ENCODE assay signal across 9 cellular contexts in genomic region chr19:50358483-50359431, GRCh38. TPM values are rescaled to one million over a fixed set of nuclear protein-coding genes. Genes with fewer than 3 reads are reported as not detected.
DNase-seq lines count a peak whose midpoint lies in the region; ATAC-seq and TF ChIP-seq lines count a peak whose summit lies in the region.
"Had no signal": no experiment of that assay in that cellular context is flagged by ENCODE, and none has a peak within 500 bp of the region (broad histone marks: within the 10 kb centered on the region; RNA-seq: fewer than 3 reads in every experiment).

No MANE protein-coding gene starts in this region.

- peak overlapping the region in 1 of 2 donors; percentile 39 for H3K9ac ChIP-seq in colonic mucosa (ENCODE audit: low read depth in 2 of 2, low read length in 2 of 2)

- peak overlapping the region; percentile 92 to 98 (median 97) for H3K27ac Mint-ChIP-seq in CD14-positive monocyte
- H3K27ac Mint-ChIP-seq in activated CD4-positive, alpha-beta T cell treated with anti-CD3 and anti-CD28 coated beads, Interleukin-2, amount 10 ng/mL, durations not matched to agents 24 days and 14 days, result peak overlapping the region; percentile 95

- H3K4me1 ChIP-seq in colonic mucosa (no peaks in the 10 kb centered on the region), muscle layer of duodenum (ENCODE audit: control insufficient read depth in 1 of 2, insufficient read depth in 2 of 2, low read length in 2 of 2) (peaks cover 0 to 2% of the 10 kb centered on the region in 2 donors)

- intact Hi-C loops in CD14-positive monocyte (cut with micrococcal nuclease), result loop anchor here in 1 of 2 donors (5.0 kb wide), 2 partner anchors 199 to 424 kb away; no protein-coding TSS in a partner anchor
- intact Hi-C loops in activated CD4-positive, alpha-beta T cell treated with anti-CD3 and anti-CD28 coated beads, Interleukin-2, amount 10 ng/mL, durations not matched to agents 24 days and 14 days (cut with micrococcal nuclease), result loop anchor here (5.0 kb wide), 2 partner anchors 74 to 199 kb away; partner anchors contain the start of gene MYBPC2
- intact Hi-C loops in colonic mucosa (cut with DNase I), result no loop called here

- TF ChIP-seq CTCF in CD14-positive monocyte (IDR thresholded peaks at IDR 0.05) (no peak), colonic mucosa (IDR thresholded peaks at IDR 0.05) (no peak)

- H3K27me3 ChIP-seq in colonic mucosa (no peaks in the 10 kb centered on the region), muscle layer of duodenum (ENCODE audit: low read depth, low read length) (no peaks in the 10 kb centered on the region)

- H3K36me3 ChIP-seq in colonic mucosa (no peaks in the 10 kb centered on the region), muscle layer of duodenum (ENCODE audit: control insufficient read depth in 1 of 2, insufficient read depth in 2 of 2, low read length in 2 of 2) (no peaks in the 10 kb centered on the region)

- H3K4me3 ChIP-seq in Jurkat, Clone E6-1 (ENCODE audit: low read length), result peak overlapping the region; percentile 60
- H3K4me3 ChIP-seq in colonic mucosa, result peak overlapping the region; percentile 34
- peak overlapping the region; percentile 59 to 63 for H3K4me3 ChIP-seq in muscle layer of duodenum (ENCODE audit: low read depth in 1 of 2, low read length in 2 of 2)

- peaks cover 36% of the 10 kb centered on the region for H3K4me1 Mint-ChIP-seq in CD14-positive monocyte
- H3K4me1 Mint-ChIP-seq in activated CD4-positive, alpha-beta T cell treated with anti-CD3 and anti-CD28 coated beads, Interleukin-2, amount 10 ng/mL, durations not matched to agents 24 days and 14 days, result peaks cover 58% of the 10 kb centered on the region

- peaks cover 0 to 2% of the 10 kb centered on the region in 2 donors for H3K36me3 Mint-ChIP-seq in CD14-positive monocyte
- H3K36me3 Mint-ChIP-seq in activated CD4-positive, alpha-beta T cell treated with anti-CD3 and anti-CD28 coated beads, Interleukin-2, amount 10 ng/mL, durations not matched to agents 24 days and 14 days (ENCODE audit: low read depth), result peaks cover 25% of the 10 kb centered on the region

- H3K27me3 Mint-ChIP-seq in CD14-positive monocyte (ENCODE audit: low read depth in 3 of 3), result peaks cover 3 to 20% (median 13%) of the 10 kb centered on the region in 3 donors
- no peaks in the 10 kb centered on the region for H3K27me3 Mint-ChIP-seq in activated CD4-positive, alpha-beta T cell treated with anti-CD3 and anti-CD28 coated beads, Interleukin-2, amount 10 ng/mL, durations not matched to agents 24 days and 14 days

- H3K4me3 Mint-ChIP-seq in CD14-positive monocyte, result peak overlapping the region; percentile 86 to 92
- H3K4me3 Mint-ChIP-seq in activated CD4-positive, alpha-beta T cell treated with anti-CD3 and anti-CD28 coated beads, Interleukin-2, amount 10 ng/mL, durations not matched to agents 24 days and 14 days, result peak overlapping the region; percentile 90

- H3K9me3 Mint-ChIP-seq in CD14-positive monocyte, result peaks cover 0 to 10% (median 4%) of the 10 kb centered on the region in 7 donors
- peaks cover 10% of the 10 kb centered on the region for H3K9me3 Mint-ChIP-seq in activated CD4-positive, alpha-beta T cell treated with anti-CD3 and anti-CD28 coated beads, Interleukin-2, amount 10 ng/mL, durations not matched to agents 24 days and 14 days

- H3K9me3 ChIP-seq in colonic mucosa, result no peaks in the 10 kb centered on the region
- no peaks in the 10 kb centered on the region for H3K9me3 ChIP-seq in muscle layer of duodenum (ENCODE audit: control insufficient read depth in 1 of 2, low read length in 2 of 2)

- no peak for ATAC-seq in GM21526 (IDR thresholded peaks at IDR 0.05; ENCODE audit: low FRiP score, unreplicated experiment)

- peak overlapping the region; percentile 73 for H3K27ac ChIP-seq in colonic mucosa
- no peak overlapping the region for H3K27ac ChIP-seq in muscle layer of duodenum (ENCODE audit: low read length)

- DNase-seq in CD14-positive monocyte (ENCODE audit: low spot score) (peak; percentile 66), colonic mucosa (peak; percentile 61), SHP77 (lab: John Stamatoyannopoulos, UW) (no peak)
- DNase-seq in Jurkat, Clone E6-1 (ENCODE audit: low read depth, low spot score), result peak; percentile 50
- peak; percentile 95 for DNase-seq in activated CD4-positive, alpha-beta T cell treated with anti-CD3 and anti-CD28 coated beads, Interleukin-2, amount 10 ng/mL, durations not matched to agents 24 days and 14 days
- DNase-seq in stimulated activated naive CD4-positive, alpha-beta T cell treated with Interleukin-2 at 50 U/mL for 16 hours (lab: John Stamatoyannopoulos, UW), result peak; percentile 65

RNA-seq across cellular contexts. Expression of gene NAPSA, which starts 6.7 kb away (rescaled TPM):
- polyA plus RNA-seq in CD14-positive monocyte, result under 1 TPM; 0.27 to 0.52 TPM
- polyA plus RNA-seq in Jurkat, Clone E6-1 (2012; ENCODE audit: insufficient read depth, insufficient read length), result 1.6 TPM
- 13.6 and 18.0 TPM in 2 replicates for total RNA-seq in activated CD4-positive, alpha-beta T cell treated with anti-CD3 and anti-CD28 coated beads, Interleukin-2, amount 10 ng/mL, durations not matched to agents 24 days and 14 days
- 1 to 10 TPM; 1.9 to 6.1 TPM for total RNA-seq in colonic mucosa

RNA-seq across cellular contexts. Expression of gene NR1H2, which starts 17.5 kb away (rescaled TPM):
- 10 to 100 TPM; 77.1 to 78.9 TPM for polyA plus RNA-seq in CD14-positive monocyte
- polyA plus RNA-seq in Jurkat, Clone E6-1 (2012; ENCODE audit: insufficient read depth, insufficient read length), result 23.3 TPM
- total RNA-seq in activated CD4-positive, alpha-beta T cell treated with anti-CD3 and anti-CD28 coated beads, Interleukin-2, amount 10 ng/mL, durations not matched to agents 24 days and 14 days, result 81.4 and 84.7 TPM in 2 replicates
- 10 to 100 TPM; 57.9 to 60.0 TPM for total RNA-seq in colonic mucosa

RNA-seq across cellular contexts. Expression of gene POLD1, which starts 25.4 kb away (rescaled TPM):
- 10 to 100 TPM in 1 of 2 donors, 1 to 10 TPM in 1; 9.3 to 15.6 TPM for polyA plus RNA-seq in CD14-positive monocyte
- polyA plus RNA-seq in Jurkat, Clone E6-1 (2012; ENCODE audit: insufficient read depth, insufficient read length), result 140 TPM
- total RNA-seq in activated CD4-positive, alpha-beta T cell treated with anti-CD3 and anti-CD28 coated beads, Interleukin-2, amount 10 ng/mL, durations not matched to agents 24 days and 14 days, result 188 and 204 TPM in 2 replicates
- total RNA-seq in colonic mucosa, result 10 to 100 TPM; 26.2 to 76.3 TPM

RNA-seq across cellular contexts. Expression of gene KCNC3, which starts 29.6 kb away (rescaled TPM):
- polyA plus RNA-seq in CD14-positive monocyte, result under 1 TPM in 1 of 2 donors, not detected in 1; 0.04 TPM
- 0.96 TPM for polyA plus RNA-seq in Jurkat, Clone E6-1 (2012; ENCODE audit: insufficient read depth, insufficient read length)
- 20.3 TPM in 2 replicates for total RNA-seq in activated CD4-positive, alpha-beta T cell treated with anti-CD3 and anti-CD28 coated beads, Interleukin-2, amount 10 ng/mL, durations not matched to agents 24 days and 14 days
- total RNA-seq in colonic mucosa, result 1 to 10 TPM in 1 of 2 donors, under 1 TPM in 1; 0.61 to 1.0 TPM

RNA-seq across cellular contexts. Expression of gene SPIB, which starts 60.0 kb away (rescaled TPM):
- under 1 TPM; 0.16 to 0.34 TPM for polyA plus RNA-seq in CD14-positive monocyte
- polyA plus RNA-seq in Jurkat, Clone E6-1 (2012; ENCODE audit: insufficient read depth, insufficient read length), result 2.4 TPM
- total RNA-seq in activated CD4-positive, alpha-beta T cell treated with anti-CD3 and anti-CD28 coated beads, Interleukin-2, amount 10 ng/mL, durations not matched to agents 24 days and 14 days, result 0.91 and 1.6 TPM in 2 replicates
- total RNA-seq in colonic mucosa, result 10 to 100 TPM; 32.5 to 46.0 TPM
- total RNA-seq: renal cortical epithelial cell had no signal

Comparison
In these comparisons a context has a peak if more than half of its experiments do, and no peak if none do; other contexts are left out.
1. DNase-seq: peak in CD14-positive monocyte (single experiment), Jurkat, Clone E6-1 (single experiment), activated CD4-positive, alpha-beta T cell treated with anti-CD3 and anti-CD28 coated beads, Interleukin-2, amount 10 ng/mL, durations not matched to agents 24 days and 14 days (single experiment), colonic mucosa (single experiment) and stimulated activated naive CD4-positive, alpha-beta T cell treated with Interleukin-2 at 50 U/mL for 16 hours (single experiment); none in SHP77 (0 of 2).
2. Peak in every context shown above with its lines, with median percentiles within 50 percentile points of each other: H3K4me3 ChIP-seq.